ENCODE assay signal across 11 cellular contexts in genomic region chr1:66982561-66983285, GRCh38. TPM values are rescaled to one million over a fixed set of nuclear protein-coding genes. Genes with fewer than 3 reads are reported as not detected.
A peak's percentile ranks its signal among the peaks of the same experiment; 100 is the strongest.
DNase-seq lines count a peak whose midpoint lies in the region; ATAC-seq, FAIRE-seq and TF ChIP-seq lines count a peak whose summit lies in the region.
"Had no signal": no experiment of that assay in that cellular context is flagged by ENCODE, and none has a peak within 500 bp of the region (broad histone marks: within the 10 kb centered on the region; RNA-seq: fewer than 3 reads in every experiment).

No MANE protein-coding gene starts in this region.

- no peak for TF ChIP-seq RAD21 in GM12878 (IDR thresholded peaks at IDR 0.05; ENCODE audit: insufficient read depth, low read depth, low read length)

- over 99% methylated on average over 5 of the region's 5 CpGs for WGBS in GM12878 (ENCODE audit: insufficient coverage, insufficient replicate concordance, low lambda C conversion rate, missing lambda C conversion rate)

- intact Hi-C loops in GM12878 (cut with micrococcal nuclease; ENCODE audit: unreplicated experiment), result loop anchor here (5.0 to 10.0 kb wide), 3 partner anchors 215 to 442 kb away; no protein-coding TSS in a partner anchor

- RAD21 ChIA-PET in GM12878 (lab: Charles Lee; ENCODE audit: unreplicated experiment), result interaction anchor here (0.6 to 2.2 kb wide), 7 partner anchors 10 to 229 kb away, joined by 3 to 12 read pairs (median 3); partner anchors contain the start of genes DNAI4 and MIER1

- H3K4me2 ChIP-seq in GM12878 (ENCODE audit: control insufficient read depth, insufficient read depth), result no peak overlapping the region

- no peak overlapping the region for H2AFZ ChIP-seq in GM12878 (ENCODE audit: control insufficient read depth, low read depth, low read length)

- no peak for TF ChIP-seq POLR2A in GM12878 (IDR thresholded peaks at IDR 0.05; ENCODE audit: low read depth, low read length)

- H3K27ac ChIP-seq in GM12878 (ENCODE audit: control insufficient read depth, insufficient read depth), result no peak overlapping the region; the same call in 1 of the 2 replicates
- H3K27ac ChIP-seq: C4-2B had no signal

- no peak overlapping the region for H3K9ac ChIP-seq in GM12878 (ENCODE audit: control insufficient read depth, insufficient read depth, low read length)

- POLR2A ChIA-PET in GM12878 (lab: Charles Lee), result interaction anchor here (1.0 kb wide), 1 partner anchor 13 kb away, joined by 3 read pairs; no protein-coding TSS in a partner anchor

- H3K4me3 ChIP-seq in GM12878, result no peak overlapping the region

- CTCF ChIA-PET in GM12878 (lab: Yijun Ruan, JAX), result interaction anchor here (0.7 to 2.8 kb wide), 5 partner anchors 13 to 783 kb away, joined by 3 to 12 read pairs (median 4); no protein-coding TSS in a partner anchor

- no peaks in the 10 kb centered on the region for H4K20me1 ChIP-seq in GM12878 (ENCODE audit: control insufficient read depth, insufficient read depth)

- no peaks in the 10 kb centered on the region for H3K27me3 ChIP-seq in GM12878 (replicated peaks in 1 of 2; ENCODE audit: control insufficient read depth in 2 of 2, insufficient read depth in 2 of 2, low read length in 1 of 2)

- FAIRE-seq in GM19239 (lab: Jason Lieb, UNC) (peak; percentile 98), GM12878 (lab: Jason Lieb, UNC) (no peak)

- no peaks in the 10 kb centered on the region for H3K9me3 ChIP-seq in GM12878 (replicated peaks; ENCODE audit: control insufficient read depth, insufficient read depth, low read length)

- peaks cover 17% of the 10 kb centered on the region for H3K4me1 ChIP-seq in GM12878 (ENCODE audit: control insufficient read depth, insufficient read depth, low read length)

- TF ChIP-seq EP300 in GM12878 (IDR thresholded peaks at IDR 0.05; ENCODE audit: borderline replicate concordance in 1 of 2, control insufficient read depth in 1 of 2, low read depth in 2 of 2, low read length in 2 of 2), result no peak

- H3K36me3 ChIP-seq in GM12878 (ENCODE audit: control insufficient read depth in 2 of 2, insufficient read depth in 2 of 2, low read length in 1 of 2), result peaks cover 0 to 16% of the 10 kb centered on the region in 2 experiments; a peak in 2 of 4 replicates

- in situ Hi-C loops in Caki2 (cut with HindIII; ENCODE audit: low pct_unique_long_range_greater_than_20kb, low sequenced_read_pairs) (no loop called here), GM12878 (cut with MboI) (loop anchor here (10.0 kb wide), 1 partner anchor 442 kb away; no protein-coding TSS in a partner anchor)

- peak; percentile 16 for DNase-seq in Caki2 (ENCODE audit: low read depth)
- no peak for DNase-seq in GM19239 (ENCODE audit: insufficient read length, low spot score)
- DNase-seq in GM12878 (ENCODE audit: low read depth, low spot score), result no peak
- DNase-seq in stimulated activated CD8-positive, alpha-beta memory T cell treated with anti-CD3 and anti-CD28 coated beads, Interleukin-4, amount 100 ng/mL, for 48 hours, result no peak
- DNase-seq in NCI-H2227 (lab: John Stamatoyannopoulos, UW; ENCODE audit: unreplicated experiment), result no peak
- DNase-seq in SKM-1 (lab: John Stamatoyannopoulos, UW; ENCODE audit: unreplicated experiment), result no peak
- DNase-seq in NCI-H146 treated with DMSO at 0.1 percent for 48 hours (lab: John Stamatoyannopoulos, UW; ENCODE audit: unreplicated experiment), result no peak
- DNase-seq: foreskin melanocyte, NCI-H748 treated with DMSO at 0.1 percent for 48 hours had no signal

- SMC1A ChIA-PET in GM12878 (lab: Charles Lee; ENCODE audit: uncharacterized antibody, unreplicated experiment), result interaction anchor here (0.8 to 4.9 kb wide), 10 partner anchors 11 to 712 kb away, joined by 3 to 19 read pairs (median 4); no protein-coding TSS in a partner anchor

- ATAC-seq in HG02981 (IDR thresholded peaks at IDR 0.05; ENCODE audit: unreplicated experiment) (peak; percentile 43), GM12878 (peak; percentile 71)

- no TSS peak for BruUV-seq in GM12878 (replicated peaks; lab: Mats Ljungman, UMichigan)

- H3K79me2 ChIP-seq in GM12878 (ENCODE audit: control insufficient read depth, insufficient read depth, low read length), result no peaks in the 10 kb centered on the region

- no peak for TF ChIP-seq CTCF in GM12878 (IDR thresholded peaks at IDR 0.05 in 2 of 3, conservative IDR thresholded peaks at IDR 0.05 in 1 of 3; ENCODE audit: control insufficient read depth in 2 of 3, extremely low read depth in 1 of 3, insufficient read depth in 1 of 3, low read depth in 3 of 3, low read length in 3 of 3)

TF ChIP-seq in GM12878, 131 proteins besides CTCF, POLR2A, EP300 and RAD21:
- TF ChIP-seq CREB1 (IDR thresholded peaks at IDR 0.05; ENCODE audit: low read depth) (no peak), ZSCAN29 (IDR thresholded peaks at IDR 0.05) (no peak), JUNB (IDR thresholded peaks at IDR 0.05) (no peak), PAX5 (IDR thresholded peaks at IDR 0.05; ENCODE audit: borderline replicate concordance, low read depth, low read length) (no peak), FOS (IDR thresholded peaks at IDR 0.05; ENCODE audit: borderline replicate concordance, extremely low read depth, insufficient read length) (no peak), PBX3 (IDR thresholded peaks at IDR 0.05; ENCODE audit: insufficient replicate concordance, low read depth, low read length) (no peak)

RNA-seq across cellular contexts. Expression of gene MIER1, which starts 57.9 kb away (rescaled TPM):
- total RNA-seq in Caki2 (2014; rRNA removed; shearing (Covaris generic); ENCODE audit: low replicate concordance), result 9.0 and 11.1 TPM in 2 replicates
- total RNA-seq in GM12878 (2013; cell fraction: nucleolus; rRNA removed), result 88.2 and 97.4 TPM in 2 replicates
- total RNA-seq in GM12878 (2014; rRNA removed) (24.7 and 30.9 TPM in 2 replicates), GM12878 (2014; rRNA removed; fragmentation: Illumina TruSeq; extraction: Trizol) (33.9 and 34.2 TPM in 2 replicates), GM12878 (2021) (29.7 and 31.4 TPM in 2 replicates)
- 10.0 TPM for polyA plus RNA-seq in GM12878 (2011; ENCODE audit: low read depth)
- polyA plus RNA-seq in GM12878 (2011; rRNA removed) (22.8 and 39.8 TPM in 2 replicates), GM12878 (2014; fragmentation: Illumina TruSeq; extraction: Trizol) (26.6 and 32.5 TPM in 2 replicates), GM12878 (2014; fragmentation: Nextera tagmentation; extraction: Ambion mirVana) (10 to 100 TPM; 16.1 to 24.6 TPM), GM12878 (2014; rRNA removed) (13.4 and 13.6 TPM in 2 replicates), GM12878 (2016; fragmentation: Nextera tagmentation; extraction: Ambion mirVana) (10 to 100 TPM; 35.2 to 39.8 TPM)
- 6.0 and 6.5 TPM in 2 replicates for polyA plus RNA-seq in GM12878 (2011; cell fraction: cytosol; rRNA removed)
- 11.9 and 13.5 TPM in 2 replicates for polyA plus RNA-seq in GM12878 (2011; cell fraction: nucleus; rRNA removed)
- 17.3 and 18.4 TPM in 2 replicates for polyA plus RNA-seq in GM12878 (2012)
- polyA minus RNA-seq in GM12878 (2011; rRNA and poly(A)+ RNA removed), result 24.2 and 30.5 TPM in 2 replicates
- polyA minus RNA-seq in GM12878 (2011; cell fraction: cytosol; rRNA and poly(A)+ RNA removed), result 15.0 and 16.9 TPM in 2 replicates
- 32.2 and 64.8 TPM in 2 replicates for polyA minus RNA-seq in GM12878 (2011; cell fraction: nucleus; rRNA and poly(A)+ RNA removed)

RNA-seq across cellular contexts. Expression of gene DNAI4, which starts 58.1 kb away (rescaled TPM):
- 6.5 and 10.5 TPM in 2 replicates for total RNA-seq in Caki2 (2014; rRNA removed; shearing (Covaris generic); ENCODE audit: low replicate concordance)
- 0.19 TPM in 1 of 2 replicates, not detected in the other for total RNA-seq in GM12878 (2013; cell fraction: nucleolus; rRNA removed)
- 0.16 TPM in 1 of 2 replicates, not detected in the other for total RNA-seq in GM12878 (2014; rRNA removed)
- total RNA-seq in GM12878 (2014; rRNA removed; fragmentation: Illumina TruSeq; extraction: Trizol), result 0.23 and 0.27 TPM in 2 replicates
- 0.46 and 0.77 TPM in 2 replicates for total RNA-seq in GM12878 (2021)
- polyA plus RNA-seq in GM12878 (2011; ENCODE audit: low read depth), result not detected
- 0.24 and 0.98 TPM in 2 replicates for polyA plus RNA-seq in GM12878 (2011; rRNA removed)
- 0.09 TPM in 1 of 2 replicates, not detected in the other for polyA plus RNA-seq in GM12878 (2011; cell fraction: cytosol; rRNA removed)
- polyA plus RNA-seq in GM12878 (2011; cell fraction: nucleus; rRNA removed), result 0.13 TPM in 1 of 2 replicates, not detected in the other
- 0.08 and 0.22 TPM in 2 replicates for polyA plus RNA-seq in GM12878 (2012)
- polyA plus RNA-seq in GM12878 (2014; fragmentation: Illumina TruSeq; extraction: Trizol), result 0.10 and 0.13 TPM in 2 replicates
- polyA plus RNA-seq in GM12878 (2014; fragmentation: Nextera tagmentation; extraction: Ambion mirVana), result under 1 TPM; 0.15 to 0.21 TPM
- 0.15 and 0.27 TPM in 2 replicates for polyA plus RNA-seq in GM12878 (2014; rRNA removed)
- 1 to 10 TPM; 1.2 to 2.3 TPM for polyA plus RNA-seq in GM12878 (2016; fragmentation: Nextera tagmentation; extraction: Ambion mirVana)
- polyA minus RNA-seq in GM12878 (2011; rRNA and poly(A)+ RNA removed), result not detected in 2 replicates
- polyA minus RNA-seq in GM12878 (2011; cell fraction: cytosol; rRNA and poly(A)+ RNA removed), result not detected in 2 replicates
- polyA minus RNA-seq in GM12878 (2011; cell fraction: nucleus; rRNA and poly(A)+ RNA removed), result 0.10 TPM in 1 of 2 replicates, not detected in the other
